ENCODE assay signal across 26 cellular contexts in the genomic region with DNA sequence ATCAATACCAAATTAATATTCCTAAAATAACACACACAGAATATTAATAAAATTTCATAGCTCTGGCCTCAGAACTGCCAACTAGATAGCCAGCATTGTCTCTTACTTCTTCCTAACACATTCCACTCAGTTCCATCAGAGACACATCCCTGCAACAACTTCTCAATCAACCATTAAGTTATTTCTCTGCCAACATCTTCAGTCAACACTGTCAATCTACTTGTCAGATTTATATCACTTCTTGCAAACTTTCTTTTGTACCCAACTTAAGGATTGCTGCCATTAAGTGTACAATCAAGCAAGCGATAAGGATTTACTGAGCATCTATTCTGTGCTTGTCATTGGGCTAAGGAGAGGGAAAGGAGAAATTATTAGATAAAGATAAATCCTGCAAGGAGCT.
"Had no signal": no experiment of that assay in that cellular context is flagged by ENCODE, and none has a peak within 500 bp of the region (broad histone marks: within the 10 kb centered on the region; RNA-seq: fewer than 3 reads in every experiment).

No MANE protein-coding gene starts in this region.

- ATAC-seq: stimulated activated effector memory CD8-positive, alpha-beta T cell treated with anti-CD3 and anti-CD28 coated beads, Interleukin-12 subunit alpha, Interleukin-12 subunit beta, amount 100 ng/mL, for 72 hours; stimulated activated memory B cell treated with anti-CD40 and anti-IgM and Interleukin-4, amounts not matched to agents 10 μg/mL and 1 μg/mL and 100 μg/mL, for 72 hours; stimulated activated naive B cell treated with anti-CD40 and anti-IgM and Interleukin-4, amounts not matched to agents 10 μg/mL and 1 μg/mL and 100 μg/mL, for 72 hours; stimulated activated naive CD8-positive, alpha-beta T cell treated with anti-CD3 and anti-CD28 coated beads, Interleukin-15, amount 100 ng/mL, for 72 hours; stimulated activated naive CD8-positive, alpha-beta T cell treated with anti-CD3 and anti-CD28 coated beads, Interleukin-15, Interleukin-2, amounts not matched to agents 100 U/mL and 50 U/mL, for 24 hours; upper lobe of right lung had no signal

- H3K36me3 ChIP-seq: stomach, suprapubic skin, thoracic aorta, thyroid gland, tibial artery, tibial nerve, transverse colon, upper lobe of left lung, upper lobe of right lung, uterus, vagina had no signal

- DNase-seq: stimulated activated CD4-positive, alpha-beta T cell treated with anti-CD3 and anti-CD28 coated beads, Interleukin-2, amount 100 ng/mL, for 48 hours; stimulated activated CD4-positive, alpha-beta T cell treated with anti-CD3 and anti-CD28 coated beads, Interleukin-4, amount 100 ng/mL, for 1 hour; stimulated activated CD4-positive, alpha-beta T cell treated with anti-CD3 and anti-CD28 coated beads, Interleukin-4, amount 100 ng/mL, for 24 hours; stimulated activated CD4-positive, alpha-beta T cell treated with anti-CD3 and anti-CD28 coated beads, Interleukin-4, amount 100 ng/mL, for 4 hours; stimulated activated CD8-positive, alpha-beta memory T cell treated with anti-CD3 and anti-CD28 coated beads, Interleukin-4, amount 100 ng/mL, for 48 hours; stimulated activated naive B cell treated with anti-CD40 and anti-IgM and Interleukin-4, amounts not matched to agents 10 μg/mL and 1 μg/mL and 100 μg/mL, for 72 hours; stimulated activated naive CD4-positive, alpha-beta T cell; stimulated activated naive CD4-positive, alpha-beta T cell treated with Interleukin-2 at 50 U/mL for 16 hours; stimulated activated naive CD8-positive, alpha-beta T cell treated with anti-CD3 and anti-CD28 coated beads, Interleukin-15, amount 100 ng/mL, for 72 hours; stimulated activated naive CD8-positive, alpha-beta T cell treated with anti-CD3 and anti-CD28 coated beads, Interleukin-15, Interleukin-2, amounts not matched to agents 100 U/mL and 50 U/mL, for 24 hours; stomach; substantia nigra; testis; thyroid gland; tibial artery; transverse colon; trophoblast cell; upper lobe of left lung; upper lobe of right lung; uterus had no signal

- H3K4me3 ChIP-seq: stomach, suprapubic skin, testis, thoracic aorta, thyroid gland, tibial artery, tibial nerve, transverse colon, upper lobe of left lung, upper lobe of right lung, uterus, vagina had no signal

- H3K27me3 ChIP-seq: stomach, suprapubic skin, testis, thyroid gland, tibial artery, tibial nerve, transverse colon, upper lobe of left lung, upper lobe of right lung, uterus, vagina had no signal

- H3K4me1 ChIP-seq: stomach, suprapubic skin, testis, thyroid gland, tibial artery, tibial nerve, transverse colon, upper lobe of left lung, upper lobe of right lung, uterus, vagina had no signal

- H3K9me3 ChIP-seq: stomach, suprapubic skin, testis, thoracic aorta, thyroid gland, tibial artery, tibial nerve, transverse colon, upper lobe of left lung, upper lobe of right lung, uterus, vagina had no signal

- H3K27ac ChIP-seq: stomach, suprapubic skin, testis, thoracic aorta, thyroid gland, tibial artery, tibial nerve, transverse colon, upper lobe of left lung, upper lobe of right lung, uterus, vagina had no signal
